In the genomic region with DNA sequence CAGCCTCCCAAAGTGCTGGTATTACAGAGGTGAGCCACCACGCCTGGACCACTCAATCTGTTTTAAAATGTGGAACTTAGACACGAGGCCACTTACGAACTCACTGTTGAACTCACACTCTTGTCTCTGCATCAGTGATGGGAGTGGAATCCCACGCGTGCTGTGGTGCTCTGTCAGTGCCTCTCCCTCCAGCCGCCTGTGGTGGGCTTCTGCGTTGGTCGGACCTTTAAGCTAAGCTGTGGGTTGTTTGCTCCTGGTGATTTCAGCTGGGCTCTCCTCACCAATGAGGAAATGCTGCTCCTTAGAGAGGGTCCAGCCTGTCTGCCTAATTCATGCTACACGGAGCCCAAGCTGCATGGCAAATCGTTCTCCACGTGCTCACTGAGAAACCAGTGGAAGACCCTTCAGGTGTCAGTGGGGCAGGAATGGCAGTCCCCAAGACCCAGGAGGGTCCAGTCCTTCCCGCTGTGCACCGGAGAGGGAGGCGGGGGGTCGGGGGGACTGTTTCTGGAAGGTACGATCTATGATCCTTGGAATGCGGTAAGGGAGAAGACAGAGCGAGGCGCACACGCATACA, we compare ENCODE assay signal across 20 cellular contexts. TPM values are rescaled to one million over a fixed set of nuclear protein-coding genes. Genes with fewer than 3 reads are reported as not detected.
DNase-seq lines count a peak whose midpoint lies in the region; ATAC-seq and TF ChIP-seq lines count a peak whose summit lies in the region.
"Had no signal": no experiment of that assay in that cellular context is flagged by ENCODE, and none has a peak within 500 bp of the region (broad histone marks: within the 10 kb centered on the region; RNA-seq: fewer than 3 reads in every experiment).

No MANE protein-coding gene starts in this region.

- H3K9me3 Mint-ChIP-seq in chondrocyte (ENCODE audit: low read depth) = no peaks in the 10 kb centered on the region
- H3K9me3 Mint-ChIP-seq: GM23338 had no signal

- H3K36me3 ChIP-seq in spleen = peaks cover 0 to 58% (median 24%) of the 10 kb centered on the region in 6 donors

- WGBS in spleen, 5 donors = 96 to 98% (median 97%) methylated on average over 20 of the region's 20 CpGs

- H3K27me3 ChIP-seq in spleen (replicated peaks in 1 of 7) = no peaks in the 10 kb centered on the region

- intact Hi-C loops in Right ventricle myocardium superior (cut with DNase I) (no loop called here), left ventricle myocardium superior (cut with micrococcal nuclease) (no loop called here), spleen (cut with DNase I; ENCODE audit: low total_unique reads) (no loop called here)

- DNase-seq in Right ventricle myocardium superior (peak; percentile 14), left ventricle myocardium superior (no peak), chondrocyte (ENCODE audit: low spot score) (peak; percentile 37), mesenteric fat pad (ENCODE audit: low spot score) (peak; percentile 62), spleen (peak; percentile 36), RWPE1 (ENCODE audit: low spot score) (no peak), SKM-1 treated with dmso at 0.1 percent for 144 hours (lab: John Stamatoyannopoulos, UW; ENCODE audit: unreplicated experiment) (no peak), activated gamma-delta T cell (lab: John Stamatoyannopoulos, UW) (no peak)
- DNase-seq: DMS79, NCI-H1105 treated with DMSO at 0.1 percent for 48 hours, NCI-H2081, NCI-H2171, NCI-H345, NCI-H526, OCI-M1, SHP77 had no signal

- peaks cover 13% of the 10 kb centered on the region for H3K4me1 Mint-ChIP-seq in chondrocyte (ENCODE audit: low read depth)
- H3K4me1 Mint-ChIP-seq: B cell, CD14-positive monocyte, GM23338 had no signal

- H3K9me3 ChIP-seq in spleen = peaks cover 0 to 2% (median 0%) of the 10 kb centered on the region in 8 donors

- no peak overlapping the region for H3K4me3 ChIP-seq in spleen
- H3K4me3 ChIP-seq: GM23338 had no signal

- peaks cover 10% of the 10 kb centered on the region for H3K36me3 Mint-ChIP-seq in chondrocyte (ENCODE audit: low read depth)

- no peak overlapping the region for H3K4me3 Mint-ChIP-seq in chondrocyte (ENCODE audit: unreplicated experiment)
- H3K4me3 Mint-ChIP-seq: B cell, CD14-positive monocyte, GM23338, IgD-negative memory B cell had no signal

- no peak for TF ChIP-seq POLR2A in spleen (IDR thresholded peaks at IDR 0.05)

- CTCF ChIA-PET in RWPE1 (lab: Yijun Ruan, JAX) = no interaction called here

- H3K27ac ChIP-seq in spleen (no peak overlapping the region), RWPE1 (no peak overlapping the region)

- peaks cover 0 to 9% (median 0%) of the 10 kb centered on the region in 6 donors for H3K4me1 ChIP-seq in spleen

- POLR2A ChIA-PET in RWPE1 (lab: Yijun Ruan, JAX; ENCODE audit: low non-redundant PET) = no interaction called here

- TF ChIP-seq CTCF in chondrocyte (IDR thresholded peaks at IDR 0.05) (no peak), spleen (IDR thresholded peaks at IDR 0.05 in 8 of 11, conservative IDR thresholded peaks at IDR 0.05 in 3 of 11) (no peak), RWPE1 (conservative IDR thresholded peaks at IDR 0.05; ENCODE audit: low read depth) (no peak)

- H3K27me3 Mint-ChIP-seq in chondrocyte (ENCODE audit: low read depth) = no peaks in the 10 kb centered on the region
- H3K27me3 Mint-ChIP-seq: B cell, IgD-negative memory B cell had no signal

- ATAC-seq in Right ventricle myocardium superior (ENCODE audit: poor library complexity) (no peak), left ventricle myocardium superior (no peak)
- ATAC-seq: GM23338 had no signal

- H3K27ac Mint-ChIP-seq in chondrocyte (ENCODE audit: unreplicated experiment) = no peak overlapping the region
- H3K27ac Mint-ChIP-seq: B cell, CD14-positive monocyte, GM23338, IgD-negative memory B cell had no signal

RNA-seq across cellular contexts. Expression of a gene that starts 17.9 kb away (rescaled TPM):
- total RNA-seq in Right ventricle myocardium superior (16.5 TPM), left ventricle myocardium superior (16.5 TPM), chondrocyte (7.7 to 8.6 TPM (median 7.9 TPM) in 3 replicates), mesenteric fat pad (11.7 TPM), spleen (10 to 100 TPM; 20.8 to 39.5 (median 23.8) TPM)
- 10 to 100 TPM in 2 of 3 donors, 1 to 10 TPM in 1; 9.9 to 30.2 (median 13.9) TPM for polyA plus RNA-seq in spleen

RNA-seq across cellular contexts. Expression of a gene that starts 18.4 kb away (rescaled TPM):
- total RNA-seq in Right ventricle myocardium superior = 19.3 TPM
- total RNA-seq in left ventricle myocardium superior = 22.8 TPM
- 15.3 to 23.2 TPM (median 16.6 TPM) in 3 replicates for total RNA-seq in chondrocyte
- 20.4 TPM for total RNA-seq in mesenteric fat pad
- total RNA-seq in spleen = 10 to 100 TPM; 13.7 to 22.4 (median 21.2) TPM
- polyA plus RNA-seq in spleen = 1 to 10 TPM; 7.5 to 8.4 (median 7.7) TPM

Comparison
In these comparisons a context has a peak if more than half of its experiments do, and no peak if none do; other contexts are left out.
1. DNase-seq: peak in Right ventricle myocardium superior (single experiment), chondrocyte (single experiment), mesenteric fat pad (single experiment) and spleen (single experiment); none in left ventricle myocardium superior (single experiment), RWPE1 (single experiment), SKM-1 treated with dmso at 0.1 percent for 144 hours (single experiment) and activated gamma-delta T cell (single experiment).